ENCODE assay signal across 11 cellular contexts in the genomic region with DNA sequence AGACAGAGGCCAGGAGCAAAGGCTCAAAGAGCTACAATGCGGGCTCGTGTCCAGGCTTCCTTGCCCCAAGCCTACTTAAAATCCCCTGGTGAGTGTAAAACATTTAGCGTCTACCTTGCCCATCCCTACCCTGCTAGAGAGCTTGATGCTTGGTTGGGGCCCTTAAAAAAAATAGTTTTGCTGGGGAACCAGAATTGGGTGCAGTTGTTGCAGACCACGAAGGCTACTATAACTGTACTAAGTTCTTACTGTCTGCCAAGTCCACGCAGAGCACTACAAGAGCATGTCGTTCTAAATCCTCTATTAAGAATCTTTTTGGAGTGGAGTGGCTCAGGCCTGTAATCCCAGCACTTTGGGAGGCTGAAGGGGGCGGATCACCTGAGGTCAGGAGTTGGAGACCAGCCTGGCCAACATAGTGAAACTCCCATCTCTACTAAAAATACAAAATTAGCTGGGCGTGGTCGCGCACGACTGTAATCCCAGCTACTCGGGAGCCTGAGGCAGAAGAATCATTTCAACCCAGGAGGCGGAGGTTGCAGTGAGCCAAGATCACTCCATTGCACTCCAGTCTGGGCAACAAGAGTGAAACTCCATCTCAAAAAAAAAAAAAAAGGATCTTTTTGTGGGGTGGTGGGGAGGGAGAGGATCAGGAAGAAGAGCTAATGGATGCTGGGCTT. TPM values are rescaled to one million over a fixed set of nuclear protein-coding genes. Genes with fewer than 3 reads are reported as not detected.
DNase-seq lines count a peak whose midpoint lies in the region; ATAC-seq and TF ChIP-seq lines count a peak whose summit lies in the region.
"Not testable (repeated sequence)": the region's sequence is repeated elsewhere in the genome, so short reads cannot be mapped to it uniquely, and the experiment has no call there.
"Had no signal": no experiment of that assay in that cellular context is flagged by ENCODE, and none has a peak within 500 bp of the region (broad histone marks: within the 10 kb centered on the region; RNA-seq: fewer than 3 reads in every experiment).

No MANE protein-coding gene starts in this region.

- H3K9me3 ChIP-seq in CD8-positive, alpha-beta T cell (ENCODE audit: low read length); SJCRH30 (replicated peaks); hepatocyte (ENCODE audit: low read depth); testis: not testable (repeated sequence)

- 62% methylated on average over 13 of the region's 13 CpGs for WGBS in hepatocyte (ENCODE audit: low lambda C conversion rate, missing lambda C conversion rate)
- 47 to 56% methylated on average over 13 of the region's 13 CpGs for WGBS in testis, 2 donors

- H3K4me2 ChIP-seq in hepatocyte: not testable (repeated sequence)

- not testable (repeated sequence) for H3K9me3 Mint-ChIP-seq in CD8-positive, alpha-beta T cell; chondrocyte (ENCODE audit: low read depth); nephron

- H3K9me2 ChIP-seq in hepatocyte (replicated peaks; ENCODE audit: insufficient read depth): not testable (repeated sequence)

- CTCF ChIA-PET in CD8-positive, alpha-beta T cell (lab: Charles Lee): interaction anchor here (0.5 to 3.9 kb wide), 19 partner anchors 9 to 1024 kb away, joined by 3 to 34 read pairs (median 4); no protein-coding TSS in a partner anchor

- H3K79me2 ChIP-seq in hepatocyte: not testable (repeated sequence)

- ATAC-seq in CD8-positive, alpha-beta T cell: not testable (repeated sequence)

- H2AFZ ChIP-seq in hepatocyte: not testable (repeated sequence)

- not testable (repeated sequence) for TF ChIP-seq POLR2A in testis (IDR thresholded peaks at IDR 0.05)

- not testable (repeated sequence) for H3K27ac ChIP-seq in CD8-positive, alpha-beta T cell (ENCODE audit: low read depth, low read length); testis
- H3K27ac ChIP-seq in SJCRH30 (peak overlapping the region; percentile 4; the same call in 1 of the 2 replicates), hepatocyte (peak overlapping the region; percentile 31)

- H3K27me3 Mint-ChIP-seq in CD8-positive, alpha-beta T cell (ENCODE audit: low read depth); chondrocyte (ENCODE audit: low read depth): not testable (repeated sequence)
- H3K27me3 Mint-ChIP-seq in nephron (ENCODE audit: low read depth): peaks cover 14% of the 10 kb centered on the region

- H3K27ac Mint-ChIP-seq in CD8-positive, alpha-beta T cell; chondrocyte (ENCODE audit: unreplicated experiment): not testable (repeated sequence)
- H3K27ac Mint-ChIP-seq in nephron: peak overlapping the region; percentile 74 to 93 (median 90)

- TF ChIP-seq CTCF in CD8-positive, alpha-beta T cell (IDR thresholded peaks at IDR 0.05): peak; percentile 35
- peak; percentile 7 for TF ChIP-seq CTCF in chondrocyte (IDR thresholded peaks at IDR 0.05)
- TF ChIP-seq CTCF in hepatocyte (IDR thresholded peaks at IDR 0.05; ENCODE audit: poor library complexity); nephron (IDR thresholded peaks at IDR 0.05; ENCODE audit: unreplicated experiment in 3 of 3); testis (IDR thresholded peaks at IDR 0.05): not testable (repeated sequence)

- not testable (repeated sequence) for H3K4me3 Mint-ChIP-seq in CD8-positive, alpha-beta T cell; chondrocyte (ENCODE audit: unreplicated experiment); nephron

- H4K20me1 ChIP-seq in hepatocyte (ENCODE audit: insufficient read depth, poor library complexity, severe bottlenecking): not testable (repeated sequence)

- POLR2A ChIA-PET in CD8-positive, alpha-beta T cell (lab: Charles Lee): interaction anchor here (0.8 kb wide), 1 partner anchor 35 kb away, joined by 3 read pairs; no protein-coding TSS in a partner anchor

- H3K36me3 ChIP-seq in CD8-positive, alpha-beta T cell (ENCODE audit: insufficient read depth, low read length); SJCRH30; hepatocyte (replicated peaks; ENCODE audit: insufficient read depth, low read depth); testis (ENCODE audit: low read depth, missing control alignments): not testable (repeated sequence)

- H3K27me3 ChIP-seq in CD8-positive, alpha-beta T cell (ENCODE audit: insufficient read depth, low read length); SJCRH30; hepatocyte; testis: not testable (repeated sequence)

- H3K4me1 Mint-ChIP-seq in CD8-positive, alpha-beta T cell (ENCODE audit: low read depth); chondrocyte (ENCODE audit: low read depth): not testable (repeated sequence)
- peaks cover 31% of the 10 kb centered on the region for H3K4me1 Mint-ChIP-seq in nephron

- H3K4me1 ChIP-seq in CD8-positive, alpha-beta T cell (ENCODE audit: insufficient read depth, low read length); testis: not testable (repeated sequence)
- H3K4me1 ChIP-seq in SJCRH30: peaks cover 27% of the 10 kb centered on the region
- H3K4me1 ChIP-seq in hepatocyte (ENCODE audit: insufficient read depth): peaks cover 15% of the 10 kb centered on the region

- not testable (repeated sequence) for H3K4me3 ChIP-seq in CD8-positive, alpha-beta T cell (ENCODE audit: low read depth, low read length); hepatocyte; testis
- H3K4me3 ChIP-seq in SJCRH30: peak overlapping the region; percentile 10; the same call in 1 of the 2 replicates

- H3K36me3 Mint-ChIP-seq in CD8-positive, alpha-beta T cell; chondrocyte (ENCODE audit: low read depth); nephron (ENCODE audit: low read depth): not testable (repeated sequence)

- intact Hi-C loops in CD8-positive, alpha-beta T cell (cut with DNase I, micrococcal nuclease): loop anchor here in 1 of 2 experiments (1.0 kb wide), 2 partner anchors 208 to 222 kb away; no protein-coding TSS in a partner anchor
- intact Hi-C loops in testis (cut with DNase I; ENCODE audit: low total_unique reads): loop anchor here (10.0 kb wide), 1 partner anchor 202 kb away; no protein-coding TSS in a partner anchor

- DNase-seq in CD8-positive, alpha-beta T cell; SJCRH30; chondrocyte (ENCODE audit: low spot score); hepatocyte (ENCODE audit: low spot score): not testable (repeated sequence)
- DNase-seq in NCI-H524 treated with DMSO at 0.1 percent for 48 hours (lab: John Stamatoyannopoulos, UW): peak; percentile 72
- DNase-seq in testis: peak; percentile 31

RNA-seq across cellular contexts. Expression of a gene that starts 4.8 kb away (rescaled TPM):
- total RNA-seq in CD8-positive, alpha-beta T cell: not detected
- 0.55 and 0.81 TPM in 2 replicates for total RNA-seq in SJCRH30 (2014; rRNA removed; shearing (Covaris generic))
- total RNA-seq in chondrocyte (not detected in 3 replicates), hepatocyte (713 and 736 TPM in 2 replicates), testis (under 1 TPM; 0.47 to 0.68 TPM)
- polyA plus RNA-seq in hepatocyte (664 and 833 TPM in 2 replicates), testis (ENCODE audit: insufficient read depth, low read depth, low replicate concordance) (0.88 TPM)
- total RNA-seq: SK-MEL-5 had no signal

RNA-seq across cellular contexts. Expression of a gene that starts 16.2 kb away (rescaled TPM):
- not detected for total RNA-seq in CD8-positive, alpha-beta T cell
- total RNA-seq in SJCRH30 (2014; rRNA removed; shearing (Covaris generic)): 0.13 TPM in 1 of 2 replicates, not detected in the other
- 0.39 to 1.4 TPM (median 0.70 TPM) in 3 replicates for total RNA-seq in chondrocyte
- total RNA-seq in hepatocyte: 31.9 and 39.9 TPM in 2 replicates
- 96.5 and 97.3 TPM in 2 replicates for polyA plus RNA-seq in hepatocyte
- total RNA-seq in testis: 1 to 10 TPM; 5.4 to 9.2 TPM
- polyA plus RNA-seq in testis (ENCODE audit: insufficient read depth, low read depth, low replicate concordance): 7.1 TPM
- total RNA-seq: Daoy, HT1080 had no signal
- polyA plus RNA-seq: AG04450 had no signal

Comparison
In these comparisons a context has a peak if more than half of its experiments do, and no peak if none do; other contexts are left out.
1. RNA of a gene that starts 4.8 kb away (total RNA-seq): 713 to 736 TPM in hepatocyte; 0.47 to 0.68 TPM in testis, 0.55 to 0.81 TPM in SJCRH30, not detected in chondrocyte and not detected in CD8-positive, alpha-beta T cell; every median in the first group is over 100 times any median in the second.